ENCODE assay signal across 17 cellular contexts in genomic region chr20:17807670-17808069, GRCh38.
DNase-seq lines count a peak whose midpoint lies in the region; ATAC-seq and TF ChIP-seq lines count a peak whose summit lies in the region.
"Had no signal": no experiment of that assay in that cellular context is flagged by ENCODE, and none has a peak within 500 bp of the region (broad histone marks: within the 10 kb centered on the region; RNA-seq: fewer than 3 reads in every experiment).

No MANE protein-coding gene starts in this region.

- H3K27ac Mint-ChIP-seq in activated naive CD4-positive, alpha-beta T cell treated with anti-CD3 and anti-CD28 coated beads, Interleukin-2, amount 50 U/mL, for 72 hours = no peak overlapping the region
- H3K27ac Mint-ChIP-seq: activated CD4-positive, alpha-beta T cell treated with anti-CD3 and anti-CD28 coated beads for 36 hours; activated naive CD8-positive, alpha-beta T cell treated with anti-CD3 and anti-CD28 coated beads, Interleukin-2, amount 50 U/mL, for 24 hours; activated T-cell treated with anti-CD3 and anti-CD28 coated beads, Interleukin-2, amount 50 U/mL, for 24 hours; T-helper 1 cell treated with Interleukin-12 subunit alpha and Interleukin-12 subunit beta and Interleukin-4 antibody, amounts not matched to agents 30 μg/mL and 1 μg/mL, for 36 hours had no signal

- TF ChIP-seq CTCF in gastroesophageal sphincter (IDR thresholded peaks at IDR 0.05) = no peak
- no peak for TF ChIP-seq CTCF in sigmoid colon (IDR thresholded peaks at IDR 0.05)

- TF ChIP-seq EP300 in gastroesophageal sphincter (IDR thresholded peaks at IDR 0.05) (no peak), sigmoid colon (IDR thresholded peaks at IDR 0.05) (no peak)

- WGBS in gastroesophageal sphincter (ENCODE audit: low coverage in 1 of 2), 2 donors = 20 to 34% methylated on average over 2 of the region's 2 CpGs
- 76 to 82% methylated on average over 2 of the region's 2 CpGs for WGBS in sigmoid colon, 2 donors

- H3K9me3 ChIP-seq in gastroesophageal sphincter (no peaks in the 10 kb centered on the region), sigmoid colon (no peaks in the 10 kb centered on the region)
- H3K9me3 ChIP-seq: Peyer's patch had no signal

- peaks cover 27% of the 10 kb centered on the region for H3K4me1 ChIP-seq in ACC112 (ENCODE audit: control insufficient read depth, insufficient read depth, low read length, unreplicated experiment)
- H3K4me1 ChIP-seq in gastroesophageal sphincter = peaks cover 0 to 52% (median 29%) of the 10 kb centered on the region in 3 donors
- H3K4me1 ChIP-seq in sigmoid colon = peaks cover 0 to 49% (median 38%) of the 10 kb centered on the region in 4 donors

- no peak for ATAC-seq in gastroesophageal sphincter
- ATAC-seq in activated naive CD4-positive, alpha-beta T cell treated with anti-CD3 and anti-CD28 coated beads, Interleukin-2, amount 50 U/mL, for 72 hours = no peak
- ATAC-seq: activated CD4-positive, alpha-beta T cell treated with anti-CD3 and anti-CD28 coated beads for 36 hours; activated naive CD8-positive, alpha-beta T cell treated with anti-CD3 and anti-CD28 coated beads, Interleukin-2, amount 50 U/mL, for 24 hours had no signal

- intact Hi-C loops in sigmoid colon (cut with DNase I) = loop anchor here (5.0 kb wide), 3 partner anchors 65 to 125 kb away; partner anchors contain the start of gene RRBP1

- DNase-seq in RPMI7951 (ENCODE audit: low read depth) = peak; percentile 86
- no peak for DNase-seq in sigmoid colon
- no peak for DNase-seq in stimulated activated CD4-positive, alpha-beta T cell treated with anti-CD3 and anti-CD28 coated beads, Interleukin-4, amount 100 ng/mL, for 1 hour
- DNase-seq in iPS-NIHi7 (ENCODE audit: extremely low spot score) = no peak
- DNase-seq in activated naive CD4-positive, alpha-beta T cell treated with anti-CD3 and anti-CD28 coated beads, Interleukin-2, amount 50 U/mL, for 72 hours (ENCODE audit: low spot score in 2 of 2) = no peak
- no peak for DNase-seq in retina
- DNase-seq: activated CD4-positive, alpha-beta T cell treated with anti-CD3 and anti-CD28 coated beads for 36 hours; activated naive CD8-positive, alpha-beta T cell treated with anti-CD3 and anti-CD28 coated beads, Interleukin-2, amount 50 U/mL, for 24 hours; activated T-cell treated with anti-CD3 and anti-CD28 coated beads, Interleukin-2, amount 50 U/mL, for 24 hours; DMS153; NCI-H2029 treated with DMSO at 0.1 percent for 48 hours; NCI-H69; Peyer's patch; stimulated activated naive CD4-positive, alpha-beta T cell had no signal

- H3K36me3 ChIP-seq in ACC112 (ENCODE audit: insufficient read depth, low read length) (no peaks in the 10 kb centered on the region), gastroesophageal sphincter (no peaks in the 10 kb centered on the region), sigmoid colon (no peaks in the 10 kb centered on the region)
- H3K36me3 ChIP-seq: Peyer's patch had no signal

- no peak overlapping the region for H3K4me3 ChIP-seq in ACC112 (ENCODE audit: low read depth, low read length)
- no peak overlapping the region for H3K4me3 ChIP-seq in gastroesophageal sphincter
- H3K4me3 ChIP-seq in sigmoid colon = no peak overlapping the region
- H3K4me3 ChIP-seq: Peyer's patch had no signal

- H3K79me2 ChIP-seq in ACC112 (ENCODE audit: control insufficient read depth, insufficient read depth, low read length, unreplicated experiment) = no peaks in the 10 kb centered on the region

- H3K9me3 Mint-ChIP-seq in activated naive CD4-positive, alpha-beta T cell treated with anti-CD3 and anti-CD28 coated beads, Interleukin-2, amount 50 U/mL, for 72 hours = no peaks in the 10 kb centered on the region
- H3K9me3 Mint-ChIP-seq: activated naive CD8-positive, alpha-beta T cell treated with anti-CD3 and anti-CD28 coated beads, Interleukin-2, amount 50 U/mL, for 24 hours; activated T-cell treated with anti-CD3 and anti-CD28 coated beads, Interleukin-2, amount 50 U/mL, for 24 hours; T-helper 1 cell treated with Interleukin-12 subunit alpha and Interleukin-12 subunit beta and Interleukin-4 antibody, amounts not matched to agents 30 μg/mL and 1 μg/mL, for 36 hours had no signal

- H2AFZ ChIP-seq in ACC112 (ENCODE audit: low read length, unreplicated experiment) = no peak overlapping the region

- H3K36me3 Mint-ChIP-seq in activated naive CD4-positive, alpha-beta T cell treated with anti-CD3 and anti-CD28 coated beads, Interleukin-2, amount 50 U/mL, for 72 hours = no peaks in the 10 kb centered on the region

- TF ChIP-seq POLR2A in gastroesophageal sphincter (IDR thresholded peaks at IDR 0.05) = no peak
- TF ChIP-seq POLR2A in sigmoid colon (IDR thresholded peaks at IDR 0.05) = no peak

- H3K27me3 ChIP-seq in ACC112 (ENCODE audit: insufficient read depth, low read length) (no peaks in the 10 kb centered on the region), gastroesophageal sphincter (no peaks in the 10 kb centered on the region), sigmoid colon (no peaks in the 10 kb centered on the region)
- H3K27me3 ChIP-seq: Peyer's patch had no signal

- H3K27ac ChIP-seq in ACC112 (ENCODE audit: low read depth, low read length) (peak overlapping the region; percentile 27; the same call in 1 of the 2 replicates), gastroesophageal sphincter (peak overlapping the region in 3 of 4 donors; percentile 76 to 82 (median 79)), sigmoid colon (peak overlapping the region; percentile 71 to 76 (median 74))

Comparison
In these comparisons a context has a peak if more than half of its experiments do, and no peak if none do; other contexts are left out.
1. H3K27ac ChIP-seq: peak in every context shown above with its lines; median percentile 79 in gastroesophageal sphincter; 74 in sigmoid colon; 27 in ACC112.